ENCODE assay signal across 7 cellular contexts in genomic region chr1:240783728-240784137, GRCh38.
DNase-seq lines count a peak whose midpoint lies in the region; TF ChIP-seq lines count a peak whose summit lies in the region.
"Not testable (repeated sequence)": the region's sequence is repeated elsewhere in the genome, so short reads cannot be mapped to it uniquely, and the experiment has no call there.

No MANE protein-coding gene starts in this region.

- H4K20me1 ChIP-seq in PC-9 (ENCODE audit: insufficient read depth) = not testable (repeated sequence)

- not testable (repeated sequence) for H3F3A ChIP-seq in PC-9 (ENCODE audit: insufficient read depth, low read depth)

- peak overlapping the region; percentile 60 for H3K4me2 ChIP-seq in PC-9

- not testable (repeated sequence) for H3K9me3 ChIP-seq in PC-9 (ENCODE audit: insufficient read depth, low read depth)

- BruUV-seq in Calu3 (replicated peaks; lab: Mats Ljungman, UMichigan); PC-9 (replicated peaks; lab: Mats Ljungman, UMichigan); MCF 10A (replicated peaks; lab: Mats Ljungman, UMichigan): not testable (repeated sequence)

- peaks cover 20% of the 10 kb centered on the region for H3K36me3 Mint-ChIP-seq in Calu3 (ENCODE audit: insufficient read depth, unreplicated experiment)
- H3K36me3 Mint-ChIP-seq in HFFc6 (ENCODE audit: low read depth); MCF 10A (ENCODE audit: insufficient read depth, unreplicated experiment): not testable (repeated sequence)

- not testable (repeated sequence) for H3K36me3 ChIP-seq in PC-9 (ENCODE audit: low read depth)

- H3K79me2 ChIP-seq in PC-9 (ENCODE audit: low read depth) = not testable (repeated sequence)

- POLR2A ChIA-PET in PC-9 (lab: Charles Lee; ENCODE audit: unreplicated experiment) = interaction anchor here (0.6 to 1.0 kb wide), 6 partner anchors 8 to 725 kb away, joined by 5 to 15 read pairs (median 6); no protein-coding TSS in a partner anchor
- POLR2A ChIA-PET in MCF 10A (lab: Yijun Ruan, JAX) = interaction anchor here (0.7 kb wide), 1 partner anchor 34 kb away, joined by 3 read pairs; no protein-coding TSS in a partner anchor

- not testable (repeated sequence) for H3K9me2 ChIP-seq in PC-9 (ENCODE audit: insufficient read depth)

- intact Hi-C loops in Calu3 (cut with micrococcal nuclease; ENCODE audit: unreplicated experiment); MCF 10A (cut with micrococcal nuclease): not testable (repeated sequence)
- intact Hi-C loops in PC-9 (cut with micrococcal nuclease; ENCODE audit: unreplicated experiment) = loop anchor here (1.0 to 10.0 kb wide), 4 partner anchors 14 to 921 kb away; no protein-coding TSS in a partner anchor

- peak overlapping the region; percentile 83 for H3K27ac ChIP-seq in PC-9

- peak overlapping the region; percentile 61; the same call in 1 of the 2 replicates for H2AFZ ChIP-seq in PC-9

- TF ChIP-seq CTCF in Calu3 (IDR thresholded peaks at IDR 0.05; ENCODE audit: unreplicated experiment); HFFc6 (IDR thresholded peaks at IDR 0.05); PC-9 (conservative IDR thresholded peaks at IDR 0.05); MCF 10A (IDR thresholded peaks at IDR 0.05; ENCODE audit: unreplicated experiment): not testable (repeated sequence)

- H3K27ac Mint-ChIP-seq in Calu3 (ENCODE audit: unreplicated experiment) (peak overlapping the region; percentile 68), HFFc6 (peak overlapping the region; percentile 7; the same call in 1 of the 2 replicates), MCF 10A (ENCODE audit: low read depth, unreplicated experiment) (peak overlapping the region; percentile 65)

- peaks cover 29% of the 10 kb centered on the region for H3K4me1 Mint-ChIP-seq in Calu3 (ENCODE audit: low read depth, unreplicated experiment)
- peaks cover 19% of the 10 kb centered on the region for H3K4me1 Mint-ChIP-seq in HFFc6 (ENCODE audit: low read depth)
- not testable (repeated sequence) for H3K4me1 Mint-ChIP-seq in MCF 10A (ENCODE audit: insufficient read depth, unreplicated experiment)

- H3K9me3 Mint-ChIP-seq in Calu3 (ENCODE audit: low read depth, unreplicated experiment); HFFc6; MCF 10A (ENCODE audit: unreplicated experiment): not testable (repeated sequence)

- DNase-seq in Calu3 (peak; percentile 64), NCI-H1417 treated with DMSO at 0.1 percent for 48 hours (lab: John Stamatoyannopoulos, UW) (peak; percentile 9), NCI-H226 (peak; percentile 22), PC-9 (peak; percentile 79 to 94), MCF 10A (ENCODE audit: unreplicated experiment) (peak; percentile 72), left kidney (ENCODE audit: low read depth, low spot score) (peak; percentile 20)
- DNase-seq in HFFc6 = not testable (repeated sequence)

- CTCF ChIA-PET in Calu3 (lab: Charles Lee) (interaction anchor here (0.8 to 1.5 kb wide), 4 partner anchors 13 to 286 kb away, joined by 3 to 8 read pairs (median 6); no protein-coding TSS in a partner anchor), PC-9 (lab: Charles Lee) (interaction anchor here (0.7 to 1.1 kb wide), 3 partner anchors 8 to 702 kb away, joined by 3 to 8 read pairs (median 4); no protein-coding TSS in a partner anchor), MCF 10A (lab: Yijun Ruan, JAX) (interaction anchor here (0.7 to 1.0 kb wide), 4 partner anchors 9 to 798 kb away, joined by 3 to 4 read pairs (median 3); no protein-coding TSS in a partner anchor)

- not testable (repeated sequence) for H3K27me3 Mint-ChIP-seq in Calu3 (ENCODE audit: unreplicated experiment); HFFc6 (ENCODE audit: insufficient read depth); MCF 10A (ENCODE audit: insufficient read depth, unreplicated experiment)

- H3K4me3 Mint-ChIP-seq in Calu3 (ENCODE audit: low read depth, unreplicated experiment) = peak overlapping the region; percentile 25
- H3K4me3 Mint-ChIP-seq in HFFc6; MCF 10A (ENCODE audit: unreplicated experiment): not testable (repeated sequence)

- H3K27me3 ChIP-seq in PC-9 (ENCODE audit: insufficient read depth, low read depth) = not testable (repeated sequence)

- H3K4me1 ChIP-seq in PC-9 (replicated peaks; ENCODE audit: insufficient read depth) = peaks cover 16% of the 10 kb centered on the region; the same call in 1 of the 2 replicates

- peak overlapping the region; percentile 41; the same call in 1 of the 2 replicates for H3K4me3 ChIP-seq in PC-9

Comparison
In these comparisons a context has a peak if more than half of its experiments do, and no peak if none do; other contexts are left out.
1. H3K27ac Mint-ChIP-seq: peak in every context shown above with its lines; median percentile 68 in Calu3; 65 in MCF 10A; 7 in HFFc6.